In genomic region chr17:63477471-63478440, GRCh38 we compare ENCODE assay signal across 8 cellular contexts. TPM values are rescaled to one million over a fixed set of nuclear protein-coding genes. Genes with fewer than 3 reads are reported as not detected.
DNase-seq lines count a peak whose midpoint lies in the region; ATAC-seq and TF ChIP-seq lines count a peak whose summit lies in the region.

No MANE protein-coding gene starts in this region.

- H3K4me1 ChIP-seq in ES-I3 (ENCODE audit: insufficient read depth, low read length), result peaks cover 20% of the 10 kb centered on the region

- peaks cover 20% of the 10 kb centered on the region for H3K4me1 Mint-ChIP-seq in brain
- peaks cover 15% of the 10 kb centered on the region for H3K4me1 Mint-ChIP-seq in memory B cell

- peaks cover 69% of the 10 kb centered on the region for H3K27me3 Mint-ChIP-seq in brain
- H3K27me3 Mint-ChIP-seq in memory B cell, result peaks cover 27% of the 10 kb centered on the region

- H3K36me3 Mint-ChIP-seq in brain (no peaks in the 10 kb centered on the region), memory B cell (no peaks in the 10 kb centered on the region)

- no peaks in the 10 kb centered on the region for H3K36me3 ChIP-seq in ES-I3 (ENCODE audit: insufficient read depth, low read length)

- TF ChIP-seq CTCF in brain (conservative IDR thresholded peaks at IDR 0.05), result no peak

- ATAC-seq in memory B cell (ENCODE audit: low read depth) (peak; percentile 5), GM18909 (IDR thresholded peaks at IDR 0.05; ENCODE audit: poor library complexity, unreplicated experiment) (no peak)

- H3K27ac Mint-ChIP-seq in brain (peak overlapping the region in 3 of 5 experiments; percentile 34 to 80 (median 50)), memory B cell (no peak overlapping the region)

- H3K9me3 Mint-ChIP-seq in brain (peaks cover 0 to 5% (median 0%) of the 10 kb centered on the region in 5 experiments), memory B cell (no peaks in the 10 kb centered on the region)

- H3K4me3 Mint-ChIP-seq in brain (peak overlapping the region; percentile 88 to 94 (median 91)), memory B cell (peak overlapping the region; percentile 86)

- DNase-seq in NAMALWA (ENCODE audit: low spot score), result peak; percentile 27
- no peak for DNase-seq in memory B cell (ENCODE audit: low spot score in 2 of 2)
- no peak for DNase-seq in GM03348 (ENCODE audit: low spot score)
- DNase-seq in SKM-1 (lab: John Stamatoyannopoulos, UW; ENCODE audit: unreplicated experiment), result no peak
- DNase-seq in KG1 (lab: John Stamatoyannopoulos, UW), result no peak

- peak overlapping the region; percentile 40 for H3K9ac ChIP-seq in ES-I3 (ENCODE audit: low read depth, low read length)

- no peaks in the 10 kb centered on the region for H3K9me3 ChIP-seq in ES-I3 (ENCODE audit: control insufficient read depth, insufficient read depth, low read length)

RNA-seq across cellular contexts. Expression of gene ACE, which starts 0.9 kb away (rescaled TPM):
- 16.6 TPM for polyA plus RNA-seq in brain (ENCODE audit: insufficient read depth, low read depth, low replicate concordance)

RNA-seq across cellular contexts. Expression of gene CYB561, which starts 31.6 kb away (rescaled TPM):
- polyA plus RNA-seq in brain (ENCODE audit: insufficient read depth, low read depth, low replicate concordance), result 46.1 TPM

RNA-seq across cellular contexts. Expression of gene KCNH6, which starts 45.4 kb away (rescaled TPM):
- 19.4 TPM for polyA plus RNA-seq in brain (ENCODE audit: insufficient read depth, low read depth, low replicate concordance)
